Comparison of ENCODE assay signal across 29 cellular contexts in genomic region chr11:85831050-85831449, GRCh38. TPM values are rescaled to one million over a fixed set of nuclear protein-coding genes. Genes with fewer than 3 reads are reported as not detected.
DNase-seq lines count a peak whose midpoint lies in the region; ATAC-seq and TF ChIP-seq lines count a peak whose summit lies in the region.
"Had no signal": no experiment of that assay in that cellular context is flagged by ENCODE, and none has a peak within 500 bp of the region (broad histone marks: within the 10 kb centered on the region; RNA-seq: fewer than 3 reads in every experiment).

No MANE protein-coding gene starts in this region.

- intact Hi-C loops in upper lobe of right lung (cut with DNase I): no loop called here

- ATAC-seq in left lobe of liver (peak; percentile 76), upper lobe of right lung (no peak)

- peaks cover 4% of the 10 kb centered on the region for H3K4me1 ChIP-seq in upper lobe of right lung
- H3K4me1 ChIP-seq: HAP-1 had no signal

- H3K27ac ChIP-seq in 22Rv1: peak overlapping the region; percentile 96
- H3K27ac ChIP-seq in upper lobe of right lung: no peak overlapping the region
- H3K27ac ChIP-seq: ascending aorta, cardiac muscle cell, colonic mucosa, uterus had no signal

- H3K4me3 ChIP-seq in upper lobe of right lung: no peak overlapping the region
- H3K4me3 ChIP-seq: ascending aorta, cardiac muscle cell, colonic mucosa, HAP-1, uterus had no signal

- DNase-seq in DMS53 treated with DMSO at 0.1 percent for 48 hours (lab: John Stamatoyannopoulos, UW; ENCODE audit: unreplicated experiment): peak; percentile 97
- DNase-seq in NCI-H748 treated with DMSO at 0.1 percent for 48 hours (lab: John Stamatoyannopoulos, UW): peak; percentile 8
- DNase-seq in left lobe of liver (ENCODE audit: low spot score): no peak
- DNase-seq in NOMO-1 (lab: John Stamatoyannopoulos, UW; ENCODE audit: unreplicated experiment in 2 of 2): no peak
- no peak for DNase-seq in COR-L47 (lab: John Stamatoyannopoulos, UW)
- no peak for DNase-seq in upper lobe of right lung
- DNase-seq: activated CD4-positive, alpha-beta T cell treated with anti-CD3 and anti-CD28 coated beads, Interleukin-2, amount 50 U/mL, for 48 hours; activated gamma-delta T cell treated with Interleukin-2 at 50 U/mL for 16 hours; activated naive CD8-positive, alpha-beta T cell treated with anti-CD3 and anti-CD28 coated beads, Interleukin-2, amount 10 ng/mL, durations not matched to agents 7 days and 5 days; activated T-cell treated with anti-CD3 and anti-CD28 coated beads, Interleukin-2, amount 50 U/mL, for 48 hours; colonic mucosa; DMS79; effector CD4-positive, alpha-beta T cell; hippocampal formation; Kasumi-1; NCI-H1694 treated with DMSO at 0.1 percent for 48 hours; NCI-H2171 treated with DMSO at 0.1 percent for 48 hours; SK-N-SH; stimulated activated naive CD4-positive, alpha-beta T cell; uterus had no signal

- TF ChIP-seq CTCF in 22Rv1 (IDR thresholded peaks at IDR 0.05): no peak
- no peak for TF ChIP-seq CTCF in upper lobe of right lung (IDR thresholded peaks at IDR 0.05)

- H3K9me3 ChIP-seq in upper lobe of right lung: no peaks in the 10 kb centered on the region
- H3K9me3 ChIP-seq: colonic mucosa had no signal

- no peaks in the 10 kb centered on the region for H3K27me3 ChIP-seq in upper lobe of right lung
- H3K27me3 ChIP-seq: ascending aorta, cardiac muscle cell, colonic mucosa, uterus had no signal

- H3K36me3 ChIP-seq in upper lobe of right lung: no peaks in the 10 kb centered on the region
- H3K36me3 ChIP-seq: ascending aorta, cardiac muscle cell, colonic mucosa, HAP-1, uterus had no signal

RNA-seq across cellular contexts. Expression of gene SYTL2, which starts 20.1 kb away (rescaled TPM):
- total RNA-seq in left lobe of liver: 4.8 TPM
- total RNA-seq in upper lobe of right lung: 36.5 TPM

RNA-seq across cellular contexts. Expression of gene CCDC83, which starts 24.1 kb away (rescaled TPM):
- not detected for total RNA-seq in left lobe of liver
- not detected for total RNA-seq in upper lobe of right lung
- total RNA-seq: activated naive CD8-positive, alpha-beta T cell treated with anti-CD3 and anti-CD28 coated beads, Interleukin-2, amount 10 ng/mL, durations not matched to agents 7 days and 5 days; ascending aorta; cardiac muscle cell; colonic mucosa; OCI-LY7; osteocyte; skeletal muscle tissue; T-helper 1 cell treated with Interleukin-12 subunit alpha and Interleukin-12 subunit beta and Interleukin-4 antibody, amounts not matched to agents 30 ng/mL and 1 ng/mL, for 36 hours; temporal lobe had no signal

Comparison
In these comparisons a context has a peak if more than half of its experiments do, and no peak if none do; other contexts are left out.
1. DNase-seq: peak in DMS53 treated with DMSO at 0.1 percent for 48 hours (single experiment) and NCI-H748 treated with DMSO at 0.1 percent for 48 hours (single experiment); none in left lobe of liver (single experiment), NOMO-1 (0 of 2), COR-L47 (single experiment) and upper lobe of right lung (single experiment).